In the genomic region with DNA sequence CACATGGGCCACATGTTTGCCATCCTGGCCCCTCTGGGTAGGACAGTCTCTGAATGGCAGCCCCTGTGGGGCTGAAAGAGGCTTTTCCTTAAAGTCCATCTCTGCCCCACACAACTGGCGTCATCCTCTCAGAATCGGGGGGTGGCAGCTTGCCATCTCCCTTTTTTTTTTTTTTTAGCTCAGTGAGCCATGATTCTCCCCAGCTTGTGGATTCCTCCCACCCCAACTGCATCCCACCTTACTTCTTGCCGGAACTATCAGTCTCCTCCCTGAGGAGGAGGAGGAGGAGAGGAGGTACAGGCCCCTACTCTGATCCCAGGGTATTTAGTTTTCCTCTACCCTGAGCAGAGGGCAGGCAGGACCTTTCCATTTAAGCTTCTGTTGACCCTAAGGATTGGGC, we compare ENCODE assay signal across 17 cellular contexts. TPM values are rescaled to one million over a fixed set of nuclear protein-coding genes. Genes with fewer than 3 reads are reported as not detected.
A peak's percentile ranks its signal among the peaks of the same experiment; 100 is the strongest.
DNase-seq lines count a peak whose midpoint lies in the region; ATAC-seq lines count a peak whose summit lies in the region.
"Had no signal": no experiment of that assay in that cellular context is flagged by ENCODE, and none has a peak within 500 bp of the region (broad histone marks: within the 10 kb centered on the region; RNA-seq: fewer than 3 reads in every experiment).

No MANE protein-coding gene starts in this region.

- H3K4me1 Mint-ChIP-seq in activated naive CD8-positive, alpha-beta T cell (ENCODE audit: low read depth), result peaks cover 74% of the 10 kb centered on the region
- H3K4me1 Mint-ChIP-seq in naive thymus-derived CD8-positive, alpha-beta T cell, result peaks cover 44 to 84% (median 80%) of the 10 kb centered on the region in 4 donors

- H3K27ac ChIP-seq in right cardiac atrium (ENCODE audit: low read length), result peak overlapping the region; percentile 81
- H3K27ac ChIP-seq: WERI-Rb-1 had no signal

- POLR2A ChIA-PET in naive thymus-derived CD8-positive, alpha-beta T cell (lab: Charles Lee), result interaction anchor here (0.9 to 15.9 kb wide), 6 partner anchors 16 to 350 kb away, joined by 3 to 303 read pairs (median 12); partner anchors contain the start of genes ARHGAP1 and ZNF408

- H3K36me3 Mint-ChIP-seq in activated naive CD8-positive, alpha-beta T cell, result no peaks in the 10 kb centered on the region
- peaks cover 0 to 12% (median 0%) of the 10 kb centered on the region in 3 donors for H3K36me3 Mint-ChIP-seq in naive thymus-derived CD8-positive, alpha-beta T cell

- no peak for DNase-seq in right cardiac atrium
- DNase-seq in left cardiac atrium, result no peak
- no peak for DNase-seq in naive thymus-derived CD8-positive, alpha-beta T cell
- DNase-seq in mucosa of gallbladder (ENCODE audit: low spot score), result no peak
- DNase-seq in stimulated activated CD8-positive, alpha-beta memory T cell treated with anti-CD3 and anti-CD28 coated beads, Interleukin-4, amount 100 ng/mL, for 48 hours, result no peak
- DNase-seq: C1 segment of cervical spinal cord, HCEC 1CT, Kasumi-1, NCI-H1694 treated with DMSO at 0.1 percent for 48 hours, NCI-H510A, occipital lobe, PC-3, WERI-Rb-1 had no signal

- ATAC-seq in right cardiac atrium (no peak), left cardiac atrium (no peak), GM18502 (IDR thresholded peaks at IDR 0.05; ENCODE audit: poor library complexity, unreplicated experiment) (no peak)
- ATAC-seq in naive thymus-derived CD8-positive, alpha-beta T cell, result no peak
- ATAC-seq: PC-3 had no signal

- H3K27me3 Mint-ChIP-seq in activated naive CD8-positive, alpha-beta T cell, result no peaks in the 10 kb centered on the region
- no peaks in the 10 kb centered on the region for H3K27me3 Mint-ChIP-seq in naive thymus-derived CD8-positive, alpha-beta T cell

- H3K4me1 ChIP-seq in right cardiac atrium (ENCODE audit: control insufficient read depth, insufficient read depth, low read length), result peaks cover 23% of the 10 kb centered on the region

- H3K27me3 ChIP-seq in right cardiac atrium (ENCODE audit: control insufficient read depth, insufficient read depth), result no peaks in the 10 kb centered on the region

- intact Hi-C loops in right cardiac atrium (cut with DNase I), result no loop called here
- intact Hi-C loops in left cardiac atrium (cut with DNase I), result no loop called here

- no peaks in the 10 kb centered on the region for H3K9me3 ChIP-seq in right cardiac atrium (ENCODE audit: control insufficient read depth, low read length)

- H3K27ac Mint-ChIP-seq in activated naive CD8-positive, alpha-beta T cell, result peak overlapping the region; percentile 84
- H3K27ac Mint-ChIP-seq in naive thymus-derived CD8-positive, alpha-beta T cell, result peak overlapping the region; percentile 4 to 95 (median 93)

- WGBS in right cardiac atrium, result 40% methylated on average over 3 of the region's 3 CpGs

- H3K4me3 ChIP-seq in right cardiac atrium (ENCODE audit: low read length), result no peak overlapping the region

- H3K9me3 Mint-ChIP-seq in activated naive CD8-positive, alpha-beta T cell (ENCODE audit: low read depth), result no peaks in the 10 kb centered on the region
- H3K9me3 Mint-ChIP-seq in naive thymus-derived CD8-positive, alpha-beta T cell, result no peaks in the 10 kb centered on the region

- peak overlapping the region; percentile 38 for H3K4me3 Mint-ChIP-seq in activated naive CD8-positive, alpha-beta T cell
- H3K4me3 Mint-ChIP-seq in naive thymus-derived CD8-positive, alpha-beta T cell, result peak overlapping the region; percentile 39 to 98 (median 77)

RNA-seq across cellular contexts. Expression of gene DGKZ, which starts 3.4 kb away (rescaled TPM):
- total RNA-seq in right cardiac atrium, result 100 to 1,000 TPM in 2 of 4 donors, 10 to 100 TPM in 2; 75.8 to 108 (median 100) TPM
- polyA plus RNA-seq in right cardiac atrium, result 87.5 TPM
- 10 to 100 TPM; 80.2 to 91.8 TPM for total RNA-seq in left cardiac atrium
- 100 to 1,000 TPM; 234 to 243 TPM for total RNA-seq in naive thymus-derived CD8-positive, alpha-beta T cell
- polyA plus RNA-seq in naive thymus-derived CD8-positive, alpha-beta T cell, result 10 to 100 TPM; 47.1 to 71.0 (median 52.5) TPM
- total RNA-seq in mucosa of gallbladder, result 83.8 TPM

RNA-seq across cellular contexts. Expression of gene MDK, which starts 30.8 kb away (rescaled TPM):
- total RNA-seq in right cardiac atrium (10 to 100 TPM in 3 of 4 donors, 1 to 10 TPM in 1; 9.9 to 18.8 (median 11.9) TPM), left cardiac atrium (10 to 100 TPM; 11.0 to 15.2 TPM), mucosa of gallbladder (106 TPM)
- 10.1 TPM for polyA plus RNA-seq in right cardiac atrium
- total RNA-seq in naive thymus-derived CD8-positive, alpha-beta T cell, result 1 to 10 TPM; 7.2 to 8.0 TPM
- under 1 TPM in 1 of 3 donors, not detected in 2; 0.52 TPM for polyA plus RNA-seq in naive thymus-derived CD8-positive, alpha-beta T cell

RNA-seq across cellular contexts. Expression of gene CHRM4, which starts 40.9 kb away (rescaled TPM):
- total RNA-seq in right cardiac atrium (under 1 TPM in 2 of 4 donors, not detected in 2; 0.14 to 0.53 TPM), left cardiac atrium (under 1 TPM in 1 of 2 donors, not detected in 1; 0.21 TPM), mucosa of gallbladder (not detected)
- polyA plus RNA-seq in right cardiac atrium, result 0.20 TPM
- under 1 TPM; 0.25 to 0.73 TPM for total RNA-seq in naive thymus-derived CD8-positive, alpha-beta T cell
- under 1 TPM in 2 of 3 donors, not detected in 1; 0.16 to 0.18 TPM for polyA plus RNA-seq in naive thymus-derived CD8-positive, alpha-beta T cell
- total RNA-seq: Daoy, lung microvascular endothelial cell, PC-3 had no signal
